ENCODE assay signal across 1 cellular context in the genomic region with DNA sequence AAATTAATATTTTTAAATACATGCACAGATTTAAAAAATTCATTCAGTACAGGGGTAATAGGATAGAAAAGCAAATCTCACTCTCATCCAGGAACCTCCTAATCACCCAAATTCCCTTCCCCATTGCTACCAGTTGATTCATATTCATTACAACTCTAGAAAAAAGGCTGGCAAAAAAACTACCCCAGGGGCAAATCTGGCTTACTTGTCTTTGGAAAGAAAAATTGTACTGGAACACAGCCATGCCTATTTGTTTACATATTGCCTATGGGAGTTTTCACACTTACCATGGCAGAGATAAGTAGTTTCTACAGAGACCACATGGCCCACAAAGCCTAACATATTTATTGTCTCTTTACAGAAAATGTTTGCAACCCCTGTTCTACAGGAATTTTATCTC.
TF ChIP-seq lines count a peak whose summit lies in the region.

No MANE protein-coding gene starts in this region.

TF ChIP-seq in GM23338, 12 proteins besides CTCF, POLR2A, EP300 and RAD21 (continued from another document):
- no peak for TF ChIP-seq ZNF462 (CRISPR knock-in tag; IDR thresholded peaks at IDR 0.05)
